Comparison of ENCODE assay signal across 8 cellular contexts in genomic region chr7:129188892-129189660, GRCh38. TPM values are rescaled to one million over a fixed set of nuclear protein-coding genes. Genes with fewer than 3 reads are reported as not detected.
DNase-seq lines count a peak whose midpoint lies in the region; ATAC-seq and TF ChIP-seq lines count a peak whose summit lies in the region.

No MANE protein-coding gene starts in this region.

- TF ChIP-seq CTCF in chondrocyte (IDR thresholded peaks at IDR 0.05) (peak; percentile 7), lower lobe of right lung (IDR thresholded peaks at IDR 0.05) (no peak), upper lobe of right lung (IDR thresholded peaks at IDR 0.05) (no peak)

- no peaks in the 10 kb centered on the region for H3K36me3 ChIP-seq in CD8-positive, alpha-beta memory T cell (ENCODE audit: insufficient read depth, low read length)
- no peaks in the 10 kb centered on the region for H3K36me3 ChIP-seq in lower lobe of right lung
- H3K36me3 ChIP-seq in upper lobe of right lung, result no peaks in the 10 kb centered on the region

- H3K27me3 ChIP-seq in CD8-positive, alpha-beta memory T cell (ENCODE audit: insufficient read depth, low read length, poor library complexity, severe bottlenecking), result peaks cover 40% of the 10 kb centered on the region
- H3K27me3 ChIP-seq in lower lobe of right lung (ENCODE audit: low read depth) (peaks cover 55% of the 10 kb centered on the region), upper lobe of right lung (peaks cover 42% of the 10 kb centered on the region)

- H3K4me1 ChIP-seq in CD8-positive, alpha-beta memory T cell (ENCODE audit: insufficient read depth, low read length), result no peaks in the 10 kb centered on the region
- H3K4me1 ChIP-seq in lower lobe of right lung, result peaks cover 16% of the 10 kb centered on the region
- peaks cover 6% of the 10 kb centered on the region for H3K4me1 ChIP-seq in upper lobe of right lung

- H3K9me3 ChIP-seq in CD8-positive, alpha-beta memory T cell (ENCODE audit: low read length), result no peaks in the 10 kb centered on the region
- no peaks in the 10 kb centered on the region for H3K9me3 ChIP-seq in lower lobe of right lung
- H3K9me3 ChIP-seq in upper lobe of right lung, result no peaks in the 10 kb centered on the region

- no peaks in the 10 kb centered on the region for H3K9me3 Mint-ChIP-seq in CD8-positive, alpha-beta memory T cell
- no peaks in the 10 kb centered on the region for H3K9me3 Mint-ChIP-seq in chondrocyte (ENCODE audit: low read depth)

- H3K27me3 Mint-ChIP-seq in CD8-positive, alpha-beta memory T cell, result peaks cover 41 to 71% of the 10 kb centered on the region in 2 donors
- H3K27me3 Mint-ChIP-seq in chondrocyte (ENCODE audit: low read depth), result no peaks in the 10 kb centered on the region

- peaks cover 5 to 12% (median 11%) of the 10 kb centered on the region in 3 donors for H3K4me1 Mint-ChIP-seq in CD8-positive, alpha-beta memory T cell
- peaks cover 22% of the 10 kb centered on the region for H3K4me1 Mint-ChIP-seq in chondrocyte (ENCODE audit: low read depth)

- no peak overlapping the region for H3K27ac Mint-ChIP-seq in CD8-positive, alpha-beta memory T cell
- peak overlapping the region; percentile 47 for H3K27ac Mint-ChIP-seq in chondrocyte (ENCODE audit: unreplicated experiment)

- ATAC-seq in lower lobe of right lung (peak; percentile 47 to 58), upper lobe of right lung (peak; percentile 55), GM18861 (IDR thresholded peaks at IDR 0.05; ENCODE audit: unreplicated experiment) (no peak), HG03135 (IDR thresholded peaks at IDR 0.05; ENCODE audit: unreplicated experiment) (no peak)

- intact Hi-C loops in lower lobe of right lung (cut with DNase I), result no loop called here
- intact Hi-C loops in upper lobe of right lung (cut with DNase I), result no loop called here

- CTCF ChIA-PET in CD8-positive, alpha-beta memory T cell (lab: Charles Lee), result interaction anchor here (0.7 to 1.6 kb wide), 3 partner anchors 25 to 82 kb away, joined by 3 to 4 read pairs (median 3); no protein-coding TSS in a partner anchor

- no peak overlapping the region for H3K4me3 ChIP-seq in CD8-positive, alpha-beta memory T cell (ENCODE audit: low read length)
- peak overlapping the region; percentile 68 for H3K4me3 ChIP-seq in lower lobe of right lung
- H3K4me3 ChIP-seq in upper lobe of right lung, result peak overlapping the region; percentile 59

- no peak overlapping the region for H3K27ac ChIP-seq in CD8-positive, alpha-beta memory T cell (ENCODE audit: low read depth, low read length)
- H3K27ac ChIP-seq in lower lobe of right lung, result no peak overlapping the region
- H3K27ac ChIP-seq in upper lobe of right lung, result no peak overlapping the region

- DNase-seq in CD8-positive, alpha-beta memory T cell, result peak in 1 of 5 donors; percentile 5
- peak; percentile 22 for DNase-seq in HK-2 (ENCODE audit: unreplicated experiment)
- DNase-seq in chondrocyte (ENCODE audit: low spot score), result no peak
- DNase-seq in lower lobe of right lung, result no peak
- DNase-seq in upper lobe of right lung, result no peak
- no peak for DNase-seq in LoVo (ENCODE audit: low spot score)

- POLR2A ChIA-PET in CD8-positive, alpha-beta memory T cell (lab: Charles Lee), result no interaction called here

- H3K36me3 Mint-ChIP-seq in CD8-positive, alpha-beta memory T cell, result peaks cover 0 to 1% (median 0%) of the 10 kb centered on the region in 3 donors
- peaks cover 5% of the 10 kb centered on the region for H3K36me3 Mint-ChIP-seq in chondrocyte (ENCODE audit: low read depth)

- H3K4me3 Mint-ChIP-seq in CD8-positive, alpha-beta memory T cell, result peak overlapping the region; percentile 46 to 70 (median 62)
- H3K4me3 Mint-ChIP-seq in chondrocyte (ENCODE audit: unreplicated experiment), result peak overlapping the region; percentile 93

RNA-seq across cellular contexts. Expression of gene SMO, which starts 0.6 kb away (rescaled TPM):
- under 1 TPM; 0.22 to 0.33 TPM for total RNA-seq in CD8-positive, alpha-beta memory T cell
- not detected for polyA plus RNA-seq in CD8-positive, alpha-beta memory T cell
- total RNA-seq in chondrocyte, result 34.3 to 40.2 TPM (median 37.4 TPM) in 3 replicates
- total RNA-seq in lower lobe of right lung, result 3.1 TPM
- 4.0 TPM for total RNA-seq in upper lobe of right lung

RNA-seq across cellular contexts. Expression of gene AHCYL2, which starts 35.8 kb away (rescaled TPM):
- 1 to 10 TPM; 8.2 to 8.4 TPM for total RNA-seq in CD8-positive, alpha-beta memory T cell
- polyA plus RNA-seq in CD8-positive, alpha-beta memory T cell, result 8.1 TPM
- total RNA-seq in chondrocyte (11.0 to 15.4 TPM (median 14.9 TPM) in 3 replicates), lower lobe of right lung (91.0 TPM), upper lobe of right lung (106 TPM)

RNA-seq across cellular contexts. Expression of gene TSPAN33, which starts 44.6 kb away (rescaled TPM):
- 10 to 100 TPM; 23.2 to 23.6 TPM for total RNA-seq in CD8-positive, alpha-beta memory T cell
- polyA plus RNA-seq in CD8-positive, alpha-beta memory T cell, result 11.6 TPM
- 1.7 to 5.7 TPM (median 4.2 TPM) in 3 replicates for total RNA-seq in chondrocyte
- 9.5 TPM for total RNA-seq in lower lobe of right lung
- 6.2 TPM for total RNA-seq in upper lobe of right lung

Comparison
In these comparisons a context has a peak if more than half of its experiments do, and no peak if none do; other contexts are left out.
1. ATAC-seq: peak in lower lobe of right lung (2 of 2) and upper lobe of right lung (single experiment); none in GM18861 (single experiment) and HG03135 (single experiment).